ENCODE assay signal across 19 cellular contexts in genomic region chr14:71583246-71583645, GRCh38.
DNase-seq lines count a peak whose midpoint lies in the region; ATAC-seq and TF ChIP-seq lines count a peak whose summit lies in the region.
"Had no signal": no experiment of that assay in that cellular context is flagged by ENCODE, and none has a peak within 500 bp of the region (broad histone marks: within the 10 kb centered on the region; RNA-seq: fewer than 3 reads in every experiment).

No MANE protein-coding gene starts in this region.

- H3K4me2 ChIP-seq in hepatocyte (peak overlapping the region; percentile 14), Karpas-422 (ENCODE audit: low read depth, low read length, poor library complexity, severe bottlenecking) (no peak overlapping the region)

- 72% methylated on average over 3 of the region's 3 CpGs for WGBS in hepatocyte (ENCODE audit: low lambda C conversion rate, missing lambda C conversion rate)
- WGBS in testis, 2 donors = 36 to 68% methylated on average over 3 of the region's 3 CpGs

- no peak overlapping the region for H3K4me3 ChIP-seq in SJSA1
- no peak overlapping the region for H3K4me3 ChIP-seq in hepatocyte
- H3K4me3 ChIP-seq in testis = no peak overlapping the region
- no peak overlapping the region for H3K4me3 ChIP-seq in Karpas-422 (ENCODE audit: low read length)
- H3K4me3 ChIP-seq: HAP-1, psoas muscle had no signal

- TF ChIP-seq POLR2A in testis (IDR thresholded peaks at IDR 0.05) = no peak

- ATAC-seq in GM21515 (IDR thresholded peaks at IDR 0.05; ENCODE audit: unreplicated experiment) (no peak), HG02571 (IDR thresholded peaks at IDR 0.05; ENCODE audit: unreplicated experiment) (no peak)
- ATAC-seq: naive thymus-derived CD8-positive, alpha-beta T cell; psoas muscle; Right ventricle myocardium inferior had no signal

- H3K4me1 ChIP-seq in SJSA1 (replicated peaks) = peaks cover 57% of the 10 kb centered on the region
- H3K4me1 ChIP-seq in hepatocyte (ENCODE audit: insufficient read depth) = peaks cover 11% of the 10 kb centered on the region
- peaks cover 10% of the 10 kb centered on the region for H3K4me1 ChIP-seq in testis
- peaks cover 27% of the 10 kb centered on the region for H3K4me1 ChIP-seq in Karpas-422 (ENCODE audit: low read length)
- H3K4me1 ChIP-seq: psoas muscle had no signal

- intact Hi-C loops in testis (cut with DNase I; ENCODE audit: low total_unique reads) = no loop called here

- H3K9me3 ChIP-seq in SJSA1 (replicated peaks) (no peaks in the 10 kb centered on the region), hepatocyte (ENCODE audit: low read depth) (no peaks in the 10 kb centered on the region), testis (no peaks in the 10 kb centered on the region), Karpas-422 (ENCODE audit: low read length) (no peaks in the 10 kb centered on the region)
- H3K9me3 ChIP-seq: HAP-1, psoas muscle had no signal

- H3K79me2 ChIP-seq in hepatocyte (peaks cover 19% of the 10 kb centered on the region), Karpas-422 (ENCODE audit: low read length) (no peaks in the 10 kb centered on the region)

- H2AFZ ChIP-seq in hepatocyte = no peak overlapping the region
- no peak overlapping the region for H2AFZ ChIP-seq in Karpas-422 (ENCODE audit: low read length)

- H3K27me3 ChIP-seq in SJSA1 (replicated peaks) (no peaks in the 10 kb centered on the region), hepatocyte (no peaks in the 10 kb centered on the region), testis (no peaks in the 10 kb centered on the region), Karpas-422 (ENCODE audit: low read length) (no peaks in the 10 kb centered on the region)

- no peaks in the 10 kb centered on the region for H4K20me1 ChIP-seq in hepatocyte (ENCODE audit: insufficient read depth, poor library complexity, severe bottlenecking)
- peaks cover 37% of the 10 kb centered on the region for H4K20me1 ChIP-seq in Karpas-422 (ENCODE audit: insufficient read depth, low read depth, low read length)

- H3K9me2 ChIP-seq in hepatocyte (replicated peaks; ENCODE audit: insufficient read depth) (no peaks in the 10 kb centered on the region), Karpas-422 (replicated peaks; ENCODE audit: insufficient read depth, low read length) (no peaks in the 10 kb centered on the region)

- H3K9ac ChIP-seq in Karpas-422 (ENCODE audit: low read length) = no peak overlapping the region

- DNase-seq in SKM-1 treated with dmso at 0.1 percent for 144 hours (lab: John Stamatoyannopoulos, UW; ENCODE audit: unreplicated experiment) (peak; percentile 9), SKM-1 (lab: John Stamatoyannopoulos, UW; ENCODE audit: unreplicated experiment) (no peak), SJSA1 (ENCODE audit: low read depth in 1 of 2, low spot score in 2 of 2) (no peak), hepatocyte (ENCODE audit: low spot score) (no peak), testis (no peak), Karpas-422 (no peak)
- DNase-seq: activated naive CD8-positive, alpha-beta T cell treated with anti-CD3 and anti-CD28 coated beads for 36 hours; foreskin melanocyte; hypothalamus; kidney; naive thymus-derived CD8-positive, alpha-beta T cell; NCI-H2081 treated with DMSO at 0.1 percent for 48 hours; NCI-H510A treated with DMSO at 0.1 percent for 48 hours; psoas muscle had no signal

- peak overlapping the region; percentile 92 for H3K27ac ChIP-seq in SJSA1
- H3K27ac ChIP-seq in hepatocyte = no peak overlapping the region
- peak overlapping the region; percentile 34 to 55 for H3K27ac ChIP-seq in testis
- H3K27ac ChIP-seq in Karpas-422 (ENCODE audit: low read length) = no peak overlapping the region
- H3K27ac ChIP-seq: C4-2B, psoas muscle had no signal

- H3K36me3 ChIP-seq in SJSA1 (peaks cover 10% of the 10 kb centered on the region), hepatocyte (replicated peaks; ENCODE audit: insufficient read depth, low read depth) (no peaks in the 10 kb centered on the region), testis (ENCODE audit: low read depth, missing control alignments) (no peaks in the 10 kb centered on the region), Karpas-422 (ENCODE audit: insufficient read depth, low read length) (no peaks in the 10 kb centered on the region)
- H3K36me3 ChIP-seq: HAP-1 had no signal

- TF ChIP-seq CTCF in hepatocyte (IDR thresholded peaks at IDR 0.05; ENCODE audit: poor library complexity) = no peak
- no peak for TF ChIP-seq CTCF in testis (IDR thresholded peaks at IDR 0.05)

Comparison
In these comparisons a context has a peak if more than half of its experiments do, and no peak if none do; other contexts are left out.
1. H3K27ac ChIP-seq: peak in SJSA1 (single experiment) and testis (2 of 2); none in hepatocyte (single experiment) and Karpas-422 (single experiment).